ENCODE assay signal across 17 cellular contexts in genomic region chr12:8603858-8604257, GRCh38. TPM values are rescaled to one million over a fixed set of nuclear protein-coding genes. Genes with fewer than 3 reads are reported as not detected.
A peak's percentile ranks its signal among the peaks of the same experiment; 100 is the strongest.
DNase-seq lines count a peak whose midpoint lies in the region; ATAC-seq and TF ChIP-seq lines count a peak whose summit lies in the region.
"Had no signal": no experiment of that assay in that cellular context is flagged by ENCODE, and none has a peak within 500 bp of the region (broad histone marks: within the 10 kb centered on the region; RNA-seq: fewer than 3 reads in every experiment).

No MANE protein-coding gene starts in this region.

- no peak overlapping the region for H3K27ac Mint-ChIP-seq in activated CD4-positive, alpha-beta memory T cell treated with anti-CD3 and anti-CD28 coated beads for 36 hours

- no peak overlapping the region for H2AFZ ChIP-seq in PC-9
- H2AFZ ChIP-seq: parathyroid adenoma had no signal

- BruUV-seq in PC-9 (replicated peaks; lab: Mats Ljungman, UMichigan) = no TSS peak

- no peaks in the 10 kb centered on the region for H3K36me3 Mint-ChIP-seq in activated CD4-positive, alpha-beta memory T cell treated with anti-CD3 and anti-CD28 coated beads for 36 hours

- no peaks in the 10 kb centered on the region for H3K4me1 ChIP-seq in PC-9 (replicated peaks; ENCODE audit: insufficient read depth)
- H3K4me1 ChIP-seq: parathyroid adenoma had no signal

- POLR2A ChIA-PET in PC-9 (lab: Charles Lee; ENCODE audit: unreplicated experiment) = no interaction called here
- POLR2A ChIA-PET in activated CD4-positive, alpha-beta memory T cell treated with anti-CD3 and anti-CD28 coated beads for 36 hours (lab: Charles Lee) = no interaction called here

- H3K9me3 Mint-ChIP-seq in activated CD4-positive, alpha-beta memory T cell treated with anti-CD3 and anti-CD28 coated beads for 36 hours = no peaks in the 10 kb centered on the region

- intact Hi-C loops in PC-9 (cut with micrococcal nuclease; ENCODE audit: unreplicated experiment) = no loop called here
- intact Hi-C loops in activated CD4-positive, alpha-beta memory T cell treated with anti-CD3 and anti-CD28 coated beads for 36 hours (cut with micrococcal nuclease) = no loop called here

- H3K9me2 ChIP-seq in PC-9 (ENCODE audit: insufficient read depth) = no peaks in the 10 kb centered on the region

- peaks cover 10% of the 10 kb centered on the region for H3K27me3 Mint-ChIP-seq in activated CD4-positive, alpha-beta memory T cell treated with anti-CD3 and anti-CD28 coated beads for 36 hours

- no peaks in the 10 kb centered on the region for H3K79me2 ChIP-seq in PC-9 (ENCODE audit: low read depth)
- H3K79me2 ChIP-seq: parathyroid adenoma had no signal

- H3K4me3 Mint-ChIP-seq in activated CD4-positive, alpha-beta memory T cell treated with anti-CD3 and anti-CD28 coated beads for 36 hours = no peak overlapping the region

- H4K20me1 ChIP-seq in PC-9 (ENCODE audit: insufficient read depth) = no peaks in the 10 kb centered on the region

- H3K4me2 ChIP-seq in PC-9 = no peak overlapping the region; the same call in 1 of the 2 replicates

- ATAC-seq in GM19324 (IDR thresholded peaks at IDR 0.05; ENCODE audit: low FRiP score, unreplicated experiment) = no peak

- H3F3A ChIP-seq in PC-9 (ENCODE audit: insufficient read depth, low read depth) = no peaks in the 10 kb centered on the region

- CTCF ChIA-PET in PC-9 (lab: Charles Lee) = no interaction called here
- CTCF ChIA-PET in activated CD4-positive, alpha-beta memory T cell treated with anti-CD3 and anti-CD28 coated beads for 36 hours (lab: Charles Lee) = no interaction called here

- TF ChIP-seq CTCF in 22Rv1 (IDR thresholded peaks at IDR 0.05) (peak; percentile 76), GM12865 (IDR thresholded peaks at IDR 0.05; ENCODE audit: insufficient read depth, low read depth, low read length, missing control alignments) (peak; percentile 11), PC-9 (conservative IDR thresholded peaks at IDR 0.05) (peak; percentile 40; the same call in 1 of the 2 replicates)

- no peaks in the 10 kb centered on the region for H3K9me3 ChIP-seq in PC-9 (ENCODE audit: insufficient read depth, low read depth)

- peaks cover 3% of the 10 kb centered on the region for H3K4me1 Mint-ChIP-seq in activated CD4-positive, alpha-beta memory T cell treated with anti-CD3 and anti-CD28 coated beads for 36 hours (ENCODE audit: low read depth)

- H3K4me3 ChIP-seq in GM12865 (ENCODE audit: low read depth, low read length) (no peak overlapping the region), PC-9 (no peak overlapping the region)

- peaks cover 13% of the 10 kb centered on the region; the same call in 1 of the 2 replicates for H3K27me3 ChIP-seq in PC-9 (ENCODE audit: insufficient read depth, low read depth)

- DNase-seq in GM12865 (ENCODE audit: low read depth) (no peak), PC-9 (no peak), hepatic stellate cell (ENCODE audit: low spot score) (peak; percentile 57), NCI-H1105 (lab: John Stamatoyannopoulos, UW) (no peak)
- DNase-seq in activated CD4-positive, alpha-beta memory T cell treated with anti-CD3 and anti-CD28 coated beads for 36 hours = no peak
- no peak for DNase-seq in activated CD8-positive, alpha-beta memory T cell treated with anti-CD3 and anti-CD28 coated beads, Interleukin-2, amount 50 U/mL, for 4 hours
- DNase-seq: activated naive CD4-positive, alpha-beta T cell treated with anti-CD3 and anti-CD28 coated beads, Interleukin-2, amount 50 U/mL, for 16 hours; caudate nucleus; hypothalamus; NCI-H226; T1000 had no signal

- H3K27ac ChIP-seq in 22Rv1 (no peak overlapping the region), PC-9 (no peak overlapping the region)
- H3K27ac ChIP-seq: epithelial cell of prostate, parathyroid adenoma had no signal

- H3K36me3 ChIP-seq in PC-9 (ENCODE audit: low read depth) = no peaks in the 10 kb centered on the region

RNA-seq across cellular contexts. Expression of gene AICDA, which starts 8.8 kb away (rescaled TPM):
- not detected in 2 replicates for total RNA-seq in PC-9 (2021)
- total RNA-seq in activated CD4-positive, alpha-beta memory T cell treated with anti-CD3 and anti-CD28 coated beads for 36 hours = not detected
- total RNA-seq: Daoy, lung microvascular endothelial cell had no signal

RNA-seq across cellular contexts. Expression of gene MFAP5, which starts 58.8 kb away (rescaled TPM):
- total RNA-seq in PC-9 (2021) = 14.6 and 18.9 TPM in 2 replicates
- not detected for total RNA-seq in activated CD4-positive, alpha-beta memory T cell treated with anti-CD3 and anti-CD28 coated beads for 36 hours
- total RNA-seq: lung microvascular endothelial cell had no signal

Comparison
In these comparisons a context has a peak if more than half of its experiments do, and no peak if none do; other contexts are left out.
1. CTCF ChIP-seq: peak in every context shown above with its lines; median percentile 76 in 22Rv1; 40 in PC-9; 11 in GM12865.
2. RNA of gene MFAP5, which starts 58.8 kb away (total RNA-seq): 14.6 to 18.9 TPM in PC-9; not detected in activated CD4-positive, alpha-beta memory T cell treated with anti-CD3 and anti-CD28 coated beads for 36 hours; every median in the first group is over 10 times any median in the second.